ENCODE assay signal across 8 cellular contexts in the genomic region with DNA sequence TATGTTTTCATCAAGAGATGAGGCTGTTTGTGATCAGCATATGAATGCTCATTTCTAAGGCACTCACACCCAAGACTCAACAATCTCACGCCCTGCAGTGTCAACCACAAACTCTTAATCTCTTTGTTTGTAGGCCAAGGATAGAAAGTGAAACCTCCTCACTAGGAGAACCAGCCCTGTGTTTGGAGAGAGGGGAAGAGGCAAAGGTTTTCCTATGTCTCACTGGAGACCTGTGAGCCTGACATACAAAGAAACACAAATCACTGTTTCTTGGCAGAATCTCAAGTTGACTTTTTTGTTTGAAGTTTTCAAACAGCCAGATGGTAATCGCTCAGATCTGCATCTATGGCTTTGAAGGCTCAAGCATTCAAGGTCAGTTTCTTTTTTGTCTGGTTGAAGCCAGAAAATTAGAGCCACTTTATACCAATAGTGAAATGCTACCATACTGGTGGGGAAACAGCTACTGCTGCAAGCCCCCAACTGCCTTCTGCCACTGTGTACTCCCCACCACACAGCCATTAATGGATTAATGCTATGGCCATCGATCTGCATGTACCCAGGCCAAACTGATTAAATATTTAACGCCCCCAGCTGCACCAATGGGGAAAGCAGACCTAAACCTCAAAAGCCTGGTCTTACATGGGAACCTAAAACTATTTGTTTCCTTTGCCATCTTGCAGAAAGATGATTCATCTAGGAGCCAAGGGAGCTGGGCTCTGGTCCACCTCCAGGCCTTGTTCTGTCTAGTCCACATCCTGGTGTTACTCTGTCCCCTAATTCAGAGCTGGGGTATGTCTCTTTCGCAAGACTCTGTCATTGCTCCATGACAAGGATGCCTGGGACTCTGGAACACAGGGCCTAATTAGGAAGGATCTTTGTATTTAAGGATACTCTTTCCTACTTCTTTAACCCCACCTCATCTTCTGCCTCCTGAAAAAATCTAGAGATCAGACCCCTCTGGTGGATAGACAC. TPM values are rescaled to one million over a fixed set of nuclear protein-coding genes. Genes with fewer than 3 reads are reported as not detected.
DNase-seq lines count a peak whose midpoint lies in the region; ATAC-seq, FAIRE-seq and TF ChIP-seq lines count a peak whose summit lies in the region.

No MANE protein-coding gene starts in this region.

- H3K4me1 ChIP-seq in GM23248 (ENCODE audit: insufficient read depth) (peaks cover 21% of the 10 kb centered on the region), PC-3 (ENCODE audit: insufficient read depth, low read length) (peaks cover 11% of the 10 kb centered on the region), H1 (replicated peaks in 1 of 4; ENCODE audit: control insufficient read depth in 3 of 4, insufficient read depth in 4 of 4, low read length in 3 of 4) (peaks cover 0 to 3% (median under 1%) of the 10 kb centered on the region in 4 experiments; a peak in 2 of 7 replicates), small intestine (ENCODE audit: control insufficient read depth in 2 of 2, insufficient read depth in 1 of 2, low read depth in 1 of 2, low read length in 1 of 2) (peaks cover 5 to 11% of the 10 kb centered on the region in 2 donors)

- no peak for TF ChIP-seq EP300 in H1 (IDR thresholded peaks at IDR 0.05; ENCODE audit: borderline replicate concordance in 1 of 2, low read depth in 2 of 2, low read length in 2 of 2)

- H2AK5ac ChIP-seq in H1 (ENCODE audit: low read depth, low read length), result no peak overlapping the region

- no peak overlapping the region for H3K56ac ChIP-seq in H1 (replicated peaks; ENCODE audit: insufficient read length, low read depth, low read length)

- H3K18ac ChIP-seq in H1 (ENCODE audit: extremely low read depth, low read length), result no peak overlapping the region

- no peak overlapping the region for H4K5ac ChIP-seq in H1 (ENCODE audit: insufficient read length, low read depth, low read length)

- H2AFZ ChIP-seq in GM23248, result peak overlapping the region; percentile 12; the same call in 1 of the 2 replicates
- no peak overlapping the region for H2AFZ ChIP-seq in PC-3 (ENCODE audit: low read length)
- no peak overlapping the region for H2AFZ ChIP-seq in H1 (ENCODE audit: low read length)

- DNase-seq in GM04503 (ENCODE audit: low read depth), result peak; percentile 73
- peak; percentile 84 for DNase-seq in GM23248
- DNase-seq in PC-3, result peak; percentile 43
- no peak for DNase-seq in H1 (ENCODE audit: low read depth in 1 of 2, low spot score in 2 of 2)
- peak; percentile 85 for DNase-seq in small intestine
- no peak for DNase-seq in NCI-H187 treated with DMSO at 0.1 percent for 48 hours (lab: John Stamatoyannopoulos, UW)
- DNase-seq in Right ventricle myocardium superior, result no peak

- intact Hi-C loops in PC-3 (cut with micrococcal nuclease) (no loop called here), Right ventricle myocardium superior (cut with DNase I) (no loop called here)

- no peaks in the 10 kb centered on the region for H3K36me3 ChIP-seq in GM23248 (ENCODE audit: low read depth)
- H3K36me3 ChIP-seq in PC-3 (ENCODE audit: low read depth, low read length), result no peaks in the 10 kb centered on the region
- H3K36me3 ChIP-seq in H1 (ENCODE audit: control insufficient read depth in 2 of 4, insufficient read depth in 4 of 4, low read length in 3 of 4), result no peaks in the 10 kb centered on the region
- peaks cover 0 to 2% of the 10 kb centered on the region in 2 donors for H3K36me3 ChIP-seq in small intestine (ENCODE audit: control insufficient read depth in 2 of 2, insufficient read depth in 2 of 2, low read length in 2 of 2)

- TF ChIP-seq CTCF in PC-3 (conservative IDR thresholded peaks at IDR 0.05; ENCODE audit: low read depth, low read length) (no peak), H1 (IDR thresholded peaks at IDR 0.05; ENCODE audit: control extremely low read depth in 1 of 3, insufficient read depth in 1 of 3, low read depth in 1 of 3, low read length in 3 of 3) (no peak)

- H2BK5ac ChIP-seq in H1 (ENCODE audit: low read depth, low read length), result no peak overlapping the region

- H4K20me1 ChIP-seq in GM23248 (ENCODE audit: insufficient read depth) (no peaks in the 10 kb centered on the region), PC-3 (ENCODE audit: low read length) (no peaks in the 10 kb centered on the region), H1 (replicated peaks in 1 of 2; ENCODE audit: control insufficient read depth in 1 of 2, insufficient read depth in 2 of 2, low read length in 2 of 2) (no peaks in the 10 kb centered on the region)

- no peaks in the 10 kb centered on the region for H3K79me1 ChIP-seq in H1 (ENCODE audit: low read depth, low read length)

- H3F3A ChIP-seq in GM23248 (ENCODE audit: insufficient read depth) (peaks cover 19% of the 10 kb centered on the region), PC-3 (ENCODE audit: low read length, unreplicated experiment) (no peaks in the 10 kb centered on the region)

- WGBS in GM23248 (ENCODE audit: low coverage in 1 of 2, low lambda C conversion rate in 2 of 2, missing lambda C conversion rate in 2 of 2), 2 experiments, result 61 to 68% methylated on average over 5 of the region's 5 CpGs
- WGBS in H1 (ENCODE audit: extremely low coverage in 1 of 2, insufficient coverage in 1 of 2, insufficient read length in 1 of 2, insufficient replicate concordance in 2 of 2, low coverage in 1 of 2, low lambda C conversion rate in 2 of 2, missing lambda C conversion rate in 1 of 2), 2 experiments, result 92% methylated on average over 5 of the region's 5 CpGs; no CpG with 5 or more reads in 1 of the 2 experiments
- 40 to 54% (median 42%) methylated on average over 5 of the region's 5 CpGs for WGBS in small intestine, 3 donors

- 0 out of 2 replicates have a peak overlapping the region, but pooled peaks have one; percentile 15 for H3K9ac ChIP-seq in GM23248
- no peak overlapping the region for H3K9ac ChIP-seq in PC-3 (ENCODE audit: low read length)
- no peak overlapping the region for H3K9ac ChIP-seq in H1 (replicated peaks in 1 of 4; ENCODE audit: extremely low read depth in 1 of 4, low read depth in 3 of 4, low read length in 3 of 4)

- H4K8ac ChIP-seq in H1 (ENCODE audit: extremely low read depth, insufficient read depth, low read length), result no peak overlapping the region

- no peak overlapping the region for H4K91ac ChIP-seq in H1 (replicated peaks; ENCODE audit: insufficient read length, low read length)

- in situ Hi-C loops in GM23248 (cut with MboI), result no loop called here

- H3K4me3 ChIP-seq in GM23248, result peak overlapping the region; percentile 4; the same call in 1 of the 2 replicates
- H3K4me3 ChIP-seq in PC-3 (ENCODE audit: low read length), result no peak overlapping the region
- no peak overlapping the region for H3K4me3 ChIP-seq in H1 (ENCODE audit: extremely low read depth in 1 of 4, insufficient read depth in 2 of 4, low read depth in 3 of 4, low read length in 4 of 4)
- H3K4me3 ChIP-seq in small intestine (ENCODE audit: low read depth in 1 of 2, low read length in 2 of 2), result no peak overlapping the region

- H3K23ac ChIP-seq in H1 (ENCODE audit: insufficient read length), result no peak overlapping the region

- no peak overlapping the region for H2BK20ac ChIP-seq in H1 (ENCODE audit: low read length)

- H3K9me3 ChIP-seq in GM23248 (ENCODE audit: low read depth) (no peaks in the 10 kb centered on the region), PC-3 (ENCODE audit: low read length) (no peaks in the 10 kb centered on the region), H1 (ENCODE audit: insufficient read depth in 2 of 2, low read depth in 1 of 2, low read length in 1 of 2) (no peaks in the 10 kb centered on the region), small intestine (ENCODE audit: control insufficient read depth, low read depth) (no peaks in the 10 kb centered on the region)

- peak; percentile 66 for ATAC-seq in PC-3
- ATAC-seq in Right ventricle myocardium superior (ENCODE audit: poor library complexity), result no peak
- ATAC-seq in GM18861 (IDR thresholded peaks at IDR 0.05; ENCODE audit: unreplicated experiment), result no peak

- H2BK120ac ChIP-seq in H1 (replicated peaks; ENCODE audit: low read depth, low read length), result no peak overlapping the region

- no peak for TF ChIP-seq POLR2A in H1 (IDR thresholded peaks at IDR 0.05; ENCODE audit: control extremely low read depth in 1 of 2, low read depth in 2 of 2, low read length in 2 of 2)

- POLR2A ChIA-PET in PC-3 (lab: Charles Lee; ENCODE audit: unreplicated experiment), result no interaction called here
- POLR2A ChIA-PET in H1 (lab: Charles Lee; ENCODE audit: partially characterized antibody), result interaction anchor here (0.6 kb wide), 1 partner anchor 1588 kb away, joined by 3 read pairs; no protein-coding TSS in a partner anchor

- TF ChIP-seq RAD21 in H1 (IDR thresholded peaks at IDR 0.05 in 1 of 2, conservative IDR thresholded peaks at IDR 0.05 in 1 of 2; ENCODE audit: low read depth in 2 of 2, low read length in 2 of 2), result no peak

- no TSS peak for BruUV-seq in PC-3 (replicated peaks; lab: Mats Ljungman, UMichigan)

- H3K4me2 ChIP-seq in GM23248 (ENCODE audit: unreplicated experiment) (peak overlapping the region; percentile 18), PC-3 (ENCODE audit: low read length) (no peak overlapping the region), H1 (ENCODE audit: insufficient read depth in 1 of 2, low read depth in 2 of 2, low read length in 2 of 2) (no peak overlapping the region)

- H3K27ac ChIP-seq in GM23248 (peak overlapping the region; percentile 54), PC-3 (ENCODE audit: low read length) (no peak overlapping the region), H1 (ENCODE audit: low read depth, low read length) (no peak overlapping the region), small intestine (ENCODE audit: low read depth in 1 of 2, low read length in 1 of 2) (peak overlapping the region in 1 of 2 donors; percentile 51)

- H3K14ac ChIP-seq in H1 (ENCODE audit: insufficient read length), result no peak overlapping the region

- FAIRE-seq in H1 (lab: Jason Lieb, UNC) (no peak), small intestine (lab: Jason Lieb, UNC) (no peak)

- H3K4ac ChIP-seq in H1 (replicated peaks; ENCODE audit: insufficient read length, low read depth, low read length), result no peak overlapping the region

- H3K27me3 ChIP-seq in GM23248 (replicated peaks; ENCODE audit: insufficient read depth) (no peaks in the 10 kb centered on the region), PC-3 (ENCODE audit: low read length) (no peaks in the 10 kb centered on the region), H1 (replicated peaks in 1 of 4; ENCODE audit: control insufficient read depth in 3 of 4, extremely low read depth in 1 of 4, insufficient read depth in 3 of 4, low read length in 3 of 4) (no peaks in the 10 kb centered on the region), small intestine (ENCODE audit: control insufficient read depth in 2 of 2, insufficient read depth in 2 of 2, low read length in 2 of 2) (no peaks in the 10 kb centered on the region)

- no peak overlapping the region for H2BK12ac ChIP-seq in H1 (ENCODE audit: low read depth, low read length)

- no peaks in the 10 kb centered on the region for H3K79me2 ChIP-seq in GM23248 (ENCODE audit: insufficient read depth)
- no peaks in the 10 kb centered on the region for H3K79me2 ChIP-seq in PC-3 (ENCODE audit: low read length)
- no peaks in the 10 kb centered on the region for H3K79me2 ChIP-seq in H1 (ENCODE audit: control insufficient read depth in 1 of 2, insufficient read depth in 2 of 2, low read length in 2 of 2)

- H3K9me2 ChIP-seq in GM23248 (ENCODE audit: insufficient read depth) (no peaks in the 10 kb centered on the region), PC-3 (replicated peaks; ENCODE audit: low read length) (no peaks in the 10 kb centered on the region)

- no peaks in the 10 kb centered on the region for H3K23me2 ChIP-seq in H1 (ENCODE audit: low read depth, low read length)

- CTCF ChIA-PET in PC-3 (lab: Charles Lee) (no interaction called here), H1 (lab: Charles Lee; ENCODE audit: partially characterized antibody) (interaction anchor here (0.9 to 1.3 kb wide), 2 partner anchors 29 to 155 kb away, joined by 4 to 6 read pairs; partner anchors contain the start of gene NUDT17)

- H2BK15ac ChIP-seq in H1 (ENCODE audit: low read length), result no peak overlapping the region

RNA-seq across cellular contexts. Expression of gene PDZK1, which starts 16.3 kb away (rescaled TPM):
- 0.63 and 0.97 TPM in 2 replicates for total RNA-seq in GM23248 (2014; rRNA removed; shearing (Covaris generic))
- polyA plus RNA-seq in GM23248 (2016; fragmentation: Nextera tagmentation; extraction: Ambion mirVana) (0.91 and 1.7 TPM in 2 replicates), H1 (2011; rRNA removed) (0.08 and 0.17 TPM in 2 replicates), small intestine (100 to 1,000 TPM in 2 of 3 donors, 10 to 100 TPM in 1; 15.1 to 268 (median 141) TPM)
- total RNA-seq in PC-3 (2014; rRNA removed) (2.3 and 4.2 TPM in 2 replicates), Right ventricle myocardium superior (not detected)
- total RNA-seq in H1 (2021; fragmentation: NEBNext Ultra II Directional; extraction: Animal tissue kit (Norgen Biotek cat#: 25700)), result not detected in 2 replicates
- polyA plus RNA-seq in H1 (2011; cell fraction: cytosol; rRNA removed), result 0.36 TPM
- polyA plus RNA-seq in H1 (2011; cell fraction: nucleus; rRNA removed), result not detected
- polyA plus RNA-seq in H1 (2012, experiment 1 of 2), result 0.15 to 0.72 TPM (median 0.46 TPM) in 4 replicates
- polyA plus RNA-seq in H1 (2012, experiment 2 of 2), result not detected
- 0.10 TPM for polyA plus RNA-seq in H1 (2013, experiment 1 of 2)
- polyA plus RNA-seq in H1 (2013, experiment 2 of 2), result 0.18 TPM
- polyA minus RNA-seq in H1 (2011; rRNA and poly(A)+ RNA removed), result 0.32 TPM in 1 of 2 replicates, not detected in the other
- polyA minus RNA-seq in H1 (2011; cell fraction: cytosol; rRNA and poly(A)+ RNA removed), result not detected
- not detected for polyA minus RNA-seq in H1 (2011; cell fraction: nucleus; rRNA and poly(A)+ RNA removed)

RNA-seq across cellular contexts. Expression of gene CD160, which starts 28.4 kb away (rescaled TPM):
- not detected in 2 replicates for total RNA-seq in GM23248 (2014; rRNA removed; shearing (Covaris generic))
- polyA plus RNA-seq in GM23248 (2016; fragmentation: Nextera tagmentation; extraction: Ambion mirVana) (0.25 and 0.33 TPM in 2 replicates), H1 (2011; rRNA removed) (not detected in 2 replicates), small intestine (1 to 10 TPM in 1 of 3 donors, under 1 TPM in 2; 0.34 to 4.3 (median 0.67) TPM)
- total RNA-seq in PC-3 (2014; rRNA removed) (not detected in 2 replicates), Right ventricle myocardium superior (not detected)
- total RNA-seq in H1 (2021; fragmentation: NEBNext Ultra II Directional; extraction: Animal tissue kit (Norgen Biotek cat#: 25700)), result not detected in 2 replicates
- polyA plus RNA-seq in H1 (2011; cell fraction: cytosol; rRNA removed), result not detected
- polyA plus RNA-seq in H1 (2011; cell fraction: nucleus; rRNA removed), result not detected
- 0.08 to 0.14 TPM in 2 of 4 replicates, not detected in the others for polyA plus RNA-seq in H1 (2012, experiment 1 of 2)
- not detected for polyA plus RNA-seq in H1 (2012, experiment 2 of 2)
- not detected for polyA plus RNA-seq in H1 (2013, experiment 1 of 2)
- not detected for polyA plus RNA-seq in H1 (2013, experiment 2 of 2)
- not detected in 2 replicates for polyA minus RNA-seq in H1 (2011; rRNA and poly(A)+ RNA removed)
- polyA minus RNA-seq in H1 (2011; cell fraction: cytosol; rRNA and poly(A)+ RNA removed), result not detected
- polyA minus RNA-seq in H1 (2011; cell fraction: nucleus; rRNA and poly(A)+ RNA removed), result not detected

Comparison
In these comparisons a context has a peak if more than half of its experiments do, and no peak if none do; other contexts are left out.
1. DNase-seq: peak in GM04503 (single experiment), GM23248 (single experiment), PC-3 (single experiment) and small intestine (single experiment); none in H1 (0 of 2), NCI-H187 treated with DMSO at 0.1 percent for 48 hours (single experiment) and Right ventricle myocardium superior (single experiment).